Comparison of ENCODE assay signal across 38 cellular contexts in the genomic region with DNA sequence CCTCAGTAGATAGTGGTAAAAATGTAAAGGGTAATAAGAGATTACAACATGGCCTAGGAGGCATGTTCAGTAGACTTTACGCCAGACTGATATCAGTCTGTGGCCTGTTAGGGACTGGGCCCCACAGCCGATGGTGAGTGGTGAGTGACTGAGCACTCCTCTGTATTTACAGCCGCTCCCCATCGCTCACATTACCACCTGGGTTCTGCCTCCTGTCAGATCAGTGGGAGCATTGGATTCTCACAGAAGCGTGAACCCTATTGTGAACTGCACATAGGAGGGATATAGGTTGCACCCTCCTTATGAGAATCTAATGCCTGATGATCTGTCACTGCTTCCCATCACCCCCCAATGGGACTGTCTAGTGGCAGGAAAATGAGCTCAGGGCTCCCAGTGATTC. TPM values are rescaled to one million over a fixed set of nuclear protein-coding genes. Genes with fewer than 3 reads are reported as not detected.
"Had no signal": no experiment of that assay in that cellular context is flagged by ENCODE, and none has a peak within 500 bp of the region (broad histone marks: within the 10 kb centered on the region; RNA-seq: fewer than 3 reads in every experiment).

No MANE protein-coding gene starts in this region.

- DNase-seq: Kasumi-1, MG63, MM.1S, MV-4-11, NCI-H1048, NCI-H1092, NCI-H1092 treated with DMSO at 0.1 percent for 48 hours, NCI-H1105, NCI-H1105 treated with DMSO at 0.1 percent for 48 hours, NCI-H1417, NCI-H1417 treated with DMSO at 0.1 percent for 48 hours, NCI-H1436, NCI-H1436 treated with DMSO at 0.1 percent for 48 hours, NCI-H146, NCI-H1694, NCI-H1694 treated with DMSO at 0.1 percent for 48 hours, NCI-H187, NCI-H187 treated with DMSO at 0.1 percent for 48 hours, NCI-H1930, NCI-H2029, NCI-H2029 treated with DMSO at 0.1 percent for 48 hours, NCI-H2081, NCI-H2081 treated with DMSO at 0.1 percent for 48 hours, NCI-H2107, NCI-H2171, NCI-H2171 treated with DMSO at 0.1 percent for 48 hours, NCI-H2227 treated with DMSO at 0.1 percent for 48 hours, NCI-H226, NCI-H345, NCI-H446, NCI-H446 treated with DMSO at 0.1 percent for 48 hours, NCI-H510A, NCI-H510A treated with DMSO at 0.1 percent for 48 hours, NCI-H524 had no signal

- H3K4me3 ChIP-seq: MG63 had no signal

- H3K36me3 ChIP-seq: MG63 had no signal

- H3K9me3 ChIP-seq: MG63 had no signal

RNA-seq across cellular contexts. Expression of a gene that starts 17.9 kb away (rescaled TPM):
- total RNA-seq: MCF 10A, NCI-H460 had no signal

RNA-seq across cellular contexts. Expression of a gene that starts 22.4 kb away (rescaled TPM):
- total RNA-seq: LHCN-M2, M059J, MCF 10A, NCI-H460 had no signal

RNA-seq across cellular contexts. Expression of a gene that starts 45.0 kb away (rescaled TPM):
- total RNA-seq: LHCN-M2, M059J, MCF 10A, NCI-H460 had no signal

RNA-seq across cellular contexts. Expression of a gene that starts 55.0 kb away (rescaled TPM):
- total RNA-seq: LHCN-M2, M059J, MCF 10A, NCI-H460 had no signal
